ENCODE assay signal across 1 cellular context in the genomic region with DNA sequence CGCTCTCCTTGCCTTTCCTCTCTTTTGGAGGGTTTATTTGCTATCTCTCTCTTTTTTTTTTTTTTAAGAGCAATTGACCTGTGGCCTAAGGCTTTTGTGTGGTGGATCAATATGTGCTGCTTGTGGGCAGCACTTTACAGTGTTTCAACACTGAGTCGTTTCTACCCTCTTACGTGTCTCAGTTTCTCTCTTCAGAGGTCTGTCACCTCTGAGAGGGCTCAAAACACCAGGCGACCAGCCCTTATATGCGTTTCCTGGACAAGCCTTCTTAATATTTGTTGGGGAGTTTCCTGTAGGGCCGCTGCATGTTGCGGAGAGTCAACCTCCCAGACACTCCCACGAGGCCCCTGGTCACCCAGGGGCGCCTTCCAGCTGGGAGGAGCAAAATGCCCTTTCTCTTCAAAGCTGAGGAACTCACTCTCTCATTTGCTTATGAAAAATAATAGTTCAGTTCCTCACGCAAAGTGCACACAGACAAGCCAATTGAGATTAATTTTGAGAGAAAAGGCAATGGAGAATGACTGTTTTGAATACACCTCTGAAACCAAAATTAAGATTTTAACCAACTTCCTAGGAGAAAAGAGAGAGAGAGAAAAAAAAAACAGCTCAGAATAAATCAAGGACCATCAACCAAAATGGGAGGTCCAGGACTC.
TF ChIP-seq lines count a peak whose summit lies in the region.

No MANE protein-coding gene starts in this region.

TF ChIP-seq in HepG2, 621 proteins besides CTCF, POLR2A, EP300 and RAD21 (continued from another document):
- TF ChIP-seq, protein P1, sequence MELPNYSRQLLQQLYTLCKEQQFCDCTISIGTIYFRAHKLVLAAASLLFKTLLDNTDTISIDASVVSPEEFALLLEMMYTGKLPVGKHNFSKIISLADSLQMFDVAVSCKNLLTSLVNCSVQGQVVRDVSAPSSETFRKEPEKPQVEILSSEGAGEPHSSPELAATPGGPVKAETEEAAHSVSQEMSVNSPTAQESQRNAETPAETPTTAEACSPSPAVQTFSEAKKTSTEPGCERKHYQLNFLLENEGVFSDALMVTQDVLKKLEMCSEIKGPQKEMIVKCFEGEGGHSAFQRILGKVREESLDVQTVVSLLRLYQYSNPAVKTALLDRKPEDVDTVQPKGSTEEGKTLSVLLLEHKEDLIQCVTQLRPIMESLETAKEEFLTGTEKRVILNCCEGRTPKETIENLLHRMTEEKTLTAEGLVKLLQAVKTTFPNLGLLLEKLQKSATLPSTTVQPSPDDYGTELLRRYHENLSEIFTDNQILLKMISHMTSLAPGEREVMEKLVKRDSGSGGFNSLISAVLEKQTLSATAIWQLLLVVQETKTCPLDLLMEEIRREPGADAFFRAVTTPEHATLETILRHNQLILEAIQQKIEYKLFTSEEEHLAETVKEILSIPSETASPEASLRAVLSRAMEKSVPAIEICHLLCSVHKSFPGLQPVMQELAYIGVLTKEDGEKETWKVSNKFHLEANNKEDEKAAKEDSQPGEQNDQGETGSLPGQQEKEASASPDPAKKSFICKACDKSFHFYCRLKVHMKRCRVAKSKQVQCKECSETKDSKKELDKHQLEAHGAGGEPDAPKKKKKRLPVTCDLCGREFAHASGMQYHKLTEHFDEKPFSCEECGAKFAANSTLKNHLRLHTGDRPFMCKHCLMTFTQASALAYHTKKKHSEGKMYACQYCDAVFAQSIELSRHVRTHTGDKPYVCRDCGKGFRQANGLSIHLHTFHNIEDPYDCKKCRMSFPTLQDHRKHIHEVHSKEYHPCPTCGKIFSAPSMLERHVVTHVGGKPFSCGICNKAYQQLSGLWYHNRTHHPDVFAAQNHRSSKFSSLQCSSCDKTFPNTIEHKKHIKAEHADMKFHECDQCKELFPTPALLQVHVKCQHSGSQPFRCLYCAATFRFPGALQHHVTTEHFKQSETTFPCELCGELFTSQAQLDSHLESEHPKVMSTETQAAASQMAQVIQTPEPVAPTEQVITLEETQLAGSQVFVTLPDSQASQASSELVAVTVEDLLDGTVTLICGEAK (IDR thresholded peaks at IDR 0.05), result no peak
- TF ChIP-seq, protein P1 (CRISPR knock-in tag; IDR thresholded peaks at IDR 0.05), result no peak
